ENCODE assay signal across 20 cellular contexts in genomic region chr6:148374040-148374439, GRCh38. TPM values are rescaled to one million over a fixed set of nuclear protein-coding genes. Genes with fewer than 3 reads are reported as not detected.
DNase-seq lines count a peak whose midpoint lies in the region; ATAC-seq and TF ChIP-seq lines count a peak whose summit lies in the region.
"Had no signal": no experiment of that assay in that cellular context is flagged by ENCODE, and none has a peak within 500 bp of the region (broad histone marks: within the 10 kb centered on the region; RNA-seq: fewer than 3 reads in every experiment).

No MANE protein-coding gene starts in this region.

- no peaks in the 10 kb centered on the region; the same call in 1 of the 2 replicates for H4K20me1 ChIP-seq in GM23338 (replicated peaks; ENCODE audit: insufficient read depth)
- H4K20me1 ChIP-seq in SK-N-SH (ENCODE audit: insufficient read depth) = no peaks in the 10 kb centered on the region

- H3K79me2 ChIP-seq in GM23338 (replicated peaks; ENCODE audit: insufficient read depth) = peaks cover 72% of the 10 kb centered on the region
- peaks cover 99% of the 10 kb centered on the region for H3K79me2 ChIP-seq in SK-N-SH (ENCODE audit: insufficient read depth)

- H3K27ac ChIP-seq in GM23338 (ENCODE audit: low read depth) = peak overlapping the region; percentile 6
- H3K27ac ChIP-seq in SK-N-SH (ENCODE audit: low read depth in 2 of 2, low read length in 1 of 2) = no peak overlapping the region
- H3K27ac ChIP-seq: C4-2B, HL-60, SJCRH30 had no signal

- H3F3A ChIP-seq in GM23338 (replicated peaks; ENCODE audit: low read depth) (no peaks in the 10 kb centered on the region), SK-N-SH (replicated peaks; ENCODE audit: insufficient read depth) (peaks cover 6% of the 10 kb centered on the region)

- H3K4me3 ChIP-seq in GM23338 (no peak overlapping the region), LNCaP clone FGC (ENCODE audit: low read depth, low read length) (no peak overlapping the region), mucosa of descending colon (no peak overlapping the region), SK-N-SH (ENCODE audit: low read depth in 2 of 2, low read length in 1 of 2) (no peak overlapping the region)
- H3K4me3 ChIP-seq: SJCRH30 had no signal

- H3K9me2 ChIP-seq in GM23338 (ENCODE audit: insufficient read depth) (no peaks in the 10 kb centered on the region), SK-N-SH (no peaks in the 10 kb centered on the region)

- no peak for TF ChIP-seq RAD21 in SK-N-SH (IDR thresholded peaks at IDR 0.05; ENCODE audit: low read length)

- no peak for TF ChIP-seq EP300 in SK-N-SH (IDR thresholded peaks at IDR 0.05; ENCODE audit: borderline replicate concordance in 1 of 2, low read depth in 1 of 2, low read length in 1 of 2)

- H3K9me3 ChIP-seq in mucosa of descending colon = no peaks in the 10 kb centered on the region
- no peaks in the 10 kb centered on the region for H3K9me3 ChIP-seq in SK-N-SH
- H3K9me3 ChIP-seq: SJCRH30 had no signal

- peaks cover 30% of the 10 kb centered on the region for H3K4me1 Mint-ChIP-seq in GM23338
- H3K4me1 Mint-ChIP-seq: CD8-positive, alpha-beta memory T cell had no signal

- no peak overlapping the region for H3K9ac ChIP-seq in SK-N-SH

- DNase-seq in GM23338 (ENCODE audit: low spot score) (no peak), LNCaP clone FGC (ENCODE audit: low read depth) (peak; percentile 59), dermis blood vessel endothelial cell (peak; percentile 48), mucosa of descending colon (no peak), HT-29 (ENCODE audit: low spot score) (no peak), SK-N-SH (no peak)
- DNase-seq: Calu3; CD8-positive, alpha-beta memory T cell; DMS153; GF-D8; H7; NCI-H1694; NCI-H2081; NCI-H2171; NCI-H524 treated with DMSO at 0.1 percent for 48 hours; SJCRH30 had no signal

- peak overlapping the region; percentile 87 for H3K27ac Mint-ChIP-seq in GM23338
- H3K27ac Mint-ChIP-seq: CD8-positive, alpha-beta memory T cell; IgD-negative memory B cell had no signal

- H2AFZ ChIP-seq in GM23338 (no peak overlapping the region), SK-N-SH (ENCODE audit: low read depth) (no peak overlapping the region)

- POLR2A ChIA-PET in SK-N-SH (lab: Yijun Ruan, JAX) = no interaction called here

- CTCF ChIA-PET in SK-N-SH (lab: Yijun Ruan, JAX) = no interaction called here

- WGBS in SK-N-SH (ENCODE audit: low lambda C conversion rate) = 59% methylated on average over 3 of the region's 3 CpGs

- H3K9me3 Mint-ChIP-seq in GM23338 = no peaks in the 10 kb centered on the region; the same call in 1 of the 3 replicates

- no peaks in the 10 kb centered on the region for H3K27me3 ChIP-seq in GM23338 (ENCODE audit: insufficient read depth)
- no peaks in the 10 kb centered on the region for H3K27me3 ChIP-seq in SK-N-SH (ENCODE audit: insufficient read depth)
- H3K27me3 ChIP-seq: SJCRH30 had no signal

- TF ChIP-seq CTCF in GM23338 (conservative IDR thresholded peaks at IDR 0.05; ENCODE audit: low read depth in 2 of 2) (no peak), LNCaP clone FGC (IDR thresholded peaks at IDR 0.05; ENCODE audit: control insufficient read depth, extremely low read depth, insufficient read depth) (no peak), mucosa of descending colon (IDR thresholded peaks at IDR 0.05) (no peak), SK-N-SH (IDR thresholded peaks at IDR 0.05) (no peak)

- H3K4me1 ChIP-seq in GM23338 (ENCODE audit: insufficient read depth) (peaks cover 9% of the 10 kb centered on the region; the same call in 1 of the 2 replicates), mucosa of descending colon (ENCODE audit: low read depth) (peaks cover 7% of the 10 kb centered on the region), SK-N-SH (ENCODE audit: control insufficient read depth in 1 of 2, insufficient read depth in 2 of 2, low read depth in 1 of 2, low read length in 1 of 2) (no peaks in the 10 kb centered on the region)
- H3K4me1 ChIP-seq: SJCRH30 had no signal

- H3K36me3 Mint-ChIP-seq in GM23338 (ENCODE audit: low read depth) = peaks cover 3% of the 10 kb centered on the region; the same call in 2 of the 3 replicates

- H3K4me3 Mint-ChIP-seq in GM23338 = no peak overlapping the region
- H3K4me3 Mint-ChIP-seq: CD8-positive, alpha-beta memory T cell; IgD-negative memory B cell had no signal

- no peaks in the 10 kb centered on the region for H3K27me3 Mint-ChIP-seq in GM23338 (ENCODE audit: insufficient read depth, low read depth, poor library complexity)

- H3K4me2 ChIP-seq in GM23338 (no peak overlapping the region), SK-N-SH (no peak overlapping the region)

- 0 out of 3 replicates have a peak, but pooled peaks have one; percentile 19 for ATAC-seq in GM23338
- ATAC-seq in mucosa of descending colon = peak; percentile 66
- no peak for ATAC-seq in GM21515 (IDR thresholded peaks at IDR 0.05; ENCODE audit: unreplicated experiment)

- intact Hi-C loops in mucosa of descending colon (cut with DNase I, micrococcal nuclease) = no loop called here

- no peaks in the 10 kb centered on the region for H3K36me3 ChIP-seq in GM23338 (ENCODE audit: insufficient read depth)
- no peaks in the 10 kb centered on the region for H3K36me3 ChIP-seq in mucosa of descending colon (ENCODE audit: low read depth)
- peaks cover 0 to 10% of the 10 kb centered on the region in 2 experiments for H3K36me3 ChIP-seq in SK-N-SH (replicated peaks in 1 of 2; ENCODE audit: control insufficient read depth in 1 of 2, insufficient read depth in 2 of 2, low read length in 1 of 2)
- H3K36me3 ChIP-seq: SJCRH30 had no signal

TF ChIP-seq in GM23338, 12 proteins besides CTCF, POLR2A, EP300 and RAD21 (continues in another document):
- TF ChIP-seq ZNF114 (CRISPR knock-in tag; IDR thresholded peaks at IDR 0.05) (no peak), EZH2 (IDR thresholded peaks at IDR 0.05; ENCODE audit: low read depth, unreplicated experiment) (no peak), NANOG (IDR thresholded peaks at IDR 0.05; ENCODE audit: borderline replicate concordance) (no peak), POLR2AphosphoS5 (IDR thresholded peaks at IDR 0.05; ENCODE audit: low read depth) (no peak), JUNB (IDR thresholded peaks at IDR 0.05; ENCODE audit: unreplicated experiment) (no peak)

TF ChIP-seq in SK-N-SH, 30 proteins besides CTCF, POLR2A, EP300 and RAD21:
- TF ChIP-seq YY1 (IDR thresholded peaks at IDR 0.05; ENCODE audit: low read depth) = no peak
- TF ChIP-seq MEF2A (IDR thresholded peaks at IDR 0.05; ENCODE audit: borderline replicate concordance, low read depth) = no peak
- TF ChIP-seq RXRA (IDR thresholded peaks at IDR 0.05; ENCODE audit: borderline replicate concordance, low read depth) = no peak
- TF ChIP-seq PBX3 (IDR thresholded peaks at IDR 0.05) = no peak
- TF ChIP-seq EZH2phosphoT487 (IDR thresholded peaks at IDR 0.05; ENCODE audit: borderline replicate concordance, low read depth) = no peak
- no peak for TF ChIP-seq FOSL2 (IDR thresholded peaks at IDR 0.05; ENCODE audit: borderline replicate concordance, low read depth)
- TF ChIP-seq NRF1 (IDR thresholded peaks at IDR 0.05; ENCODE audit: low read depth, low read length) = no peak
- no peak for TF ChIP-seq MAX (IDR thresholded peaks at IDR 0.05; ENCODE audit: low read depth)
TF ChIP-seq in SK-N-SH: peak in this region for 0.

RNA-seq across cellular contexts. Expression of gene SASH1, which starts 31.4 kb away (rescaled TPM):
- 20.8 and 30.2 TPM in 2 replicates for total RNA-seq in GM23338 (2014; rRNA removed; shearing (Covaris generic))
- polyA plus RNA-seq in GM23338 (2016; fragmentation: Nextera tagmentation; extraction: Ambion mirVana) (7.4 and 8.2 TPM in 2 replicates), SK-N-SH (2012; rRNA removed) (15.5 and 19.8 TPM in 2 replicates)
- total RNA-seq in dermis blood vessel endothelial cell (112 and 160 TPM in 2 replicates), mucosa of descending colon (10 to 100 TPM; 20.5 to 47.3 (median 22.9) TPM)
- total RNA-seq in HT-29 (2014; rRNA removed; shearing (Covaris generic)) = 8.9 and 10.2 TPM in 2 replicates
- polyA plus RNA-seq in SK-N-SH (2012; cell fraction: cytosol; rRNA removed) = 15.9 and 17.7 TPM in 2 replicates
- 30.4 and 40.1 TPM in 2 replicates for polyA plus RNA-seq in SK-N-SH (2012; cell fraction: nucleus; rRNA removed)
- polyA plus RNA-seq: CD8-positive, alpha-beta memory T cell had no signal

Comparison
In these comparisons a context has a peak if more than half of its experiments do, and no peak if none do; other contexts are left out.
1. DNase-seq: peak in LNCaP clone FGC (single experiment) and dermis blood vessel endothelial cell (single experiment); none in GM23338 (single experiment), mucosa of descending colon (0 of 3), HT-29 (single experiment) and SK-N-SH (single experiment).